8 cellular contexts compared by ENCODE assay signal in the genomic region with DNA sequence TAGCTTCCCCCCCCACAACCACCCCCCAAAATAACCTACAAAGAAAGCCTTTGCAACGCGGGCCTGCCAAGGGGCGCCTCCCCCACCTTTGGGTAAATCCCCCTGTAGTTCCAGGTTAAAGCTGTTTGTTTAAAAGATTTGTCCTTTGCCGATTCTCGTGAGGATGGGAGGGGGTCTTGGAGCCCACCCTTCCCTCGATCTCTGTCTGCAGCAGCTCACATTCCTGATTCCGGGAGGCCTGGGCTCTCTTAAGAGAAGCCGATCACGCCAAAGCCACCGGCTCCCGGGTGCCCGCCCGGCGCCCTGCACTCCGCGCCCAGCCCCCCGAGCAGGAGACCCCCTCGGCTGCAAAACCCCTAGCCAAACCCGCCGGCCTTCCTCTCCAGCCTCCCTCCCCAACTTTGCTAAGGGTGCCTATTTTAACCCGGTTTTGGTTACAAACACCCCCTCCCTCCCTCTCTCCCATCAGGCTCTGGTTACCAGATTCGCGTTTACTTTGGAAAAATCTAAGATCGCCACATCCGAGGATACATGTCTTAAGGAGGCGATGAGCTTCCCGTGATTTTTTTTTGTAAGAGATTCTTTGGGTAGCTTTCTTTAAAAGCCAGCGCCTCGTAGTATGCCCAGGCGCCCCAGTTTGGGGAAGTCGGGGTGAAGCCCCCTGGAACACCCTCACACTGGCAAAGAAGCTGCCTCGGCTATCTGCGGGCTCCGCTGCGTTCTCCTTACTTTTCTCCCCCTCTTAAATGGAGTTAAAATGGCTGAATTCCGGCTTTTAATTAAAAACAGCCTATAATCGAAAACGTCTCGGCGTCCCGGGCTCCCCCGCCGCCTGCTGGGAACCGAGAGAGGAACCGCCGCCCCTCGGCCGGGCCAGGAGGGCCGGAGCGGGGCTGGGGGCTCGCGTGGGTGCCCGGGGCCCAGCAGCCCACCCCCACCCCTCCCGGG. TPM values are rescaled to one million over a fixed set of nuclear protein-coding genes. Genes with fewer than 3 reads are reported as not detected.
DNase-seq lines count a peak whose midpoint lies in the region; ATAC-seq and TF ChIP-seq lines count a peak whose summit lies in the region.

No MANE protein-coding gene starts in this region.

- peak overlapping the region; percentile 87 for H3K27ac ChIP-seq in temporal lobe (ENCODE audit: low read depth, low read length)

- peak; percentile 70 for DNase-seq in NCI-H1092 treated with DMSO at 0.1 percent for 48 hours (lab: John Stamatoyannopoulos, UW)
- no peak for DNase-seq in NCI-H1092 (lab: John Stamatoyannopoulos, UW)
- peak; percentile 42 for DNase-seq in NCI-H82 treated with DMSO at 0.1 percent for 48 hours (lab: John Stamatoyannopoulos, UW; ENCODE audit: unreplicated experiment)
- peak; percentile 39 to 40 for DNase-seq in cardiac fibroblast (ENCODE audit: low read depth in 2 of 2)
- DNase-seq in left lobe of liver (ENCODE audit: low spot score), result peak; percentile 53
- no peak for DNase-seq in NCI-H1436 (lab: John Stamatoyannopoulos, UW)

- peak overlapping the region; percentile 74 to 80 for H3K4me3 ChIP-seq in cardiac fibroblast (replicated peaks in 1 of 2; ENCODE audit: low read depth in 2 of 2, low read length in 2 of 2)

- ATAC-seq in left lobe of liver, result no peak
- no peak for ATAC-seq in GM21526 (IDR thresholded peaks at IDR 0.05; ENCODE audit: low FRiP score, unreplicated experiment)

- no peak for TF ChIP-seq CTCF in cardiac fibroblast (IDR thresholded peaks at IDR 0.05; ENCODE audit: low read depth, low read length)

RNA-seq across cellular contexts. Expression of a gene that starts 1.0 kb away (rescaled TPM):
- 35.4 TPM for total RNA-seq in left lobe of liver
- total RNA-seq in temporal lobe, result 97.6 TPM

Comparison
In these comparisons a context has a peak if more than half of its experiments do, and no peak if none do; other contexts are left out.
1. DNase-seq: peak in NCI-H1092 treated with DMSO at 0.1 percent for 48 hours (single experiment), NCI-H82 treated with DMSO at 0.1 percent for 48 hours (single experiment), cardiac fibroblast (2 of 2) and left lobe of liver (single experiment); none in NCI-H1092 (single experiment) and NCI-H1436 (single experiment).